ENCODE assay signal across 8 cellular contexts in genomic region chr15:74841761-74842385, GRCh38. TPM values are rescaled to one million over a fixed set of nuclear protein-coding genes. Genes with fewer than 3 reads are reported as not detected.
DNase-seq lines count a peak whose midpoint lies in the region; ATAC-seq and TF ChIP-seq lines count a peak whose summit lies in the region.

No MANE protein-coding gene starts in this region.

- intact Hi-C loops in Panc1 (cut with micrococcal nuclease; ENCODE audit: unreplicated experiment), result no loop called here
- intact Hi-C loops in sciatic nerve (cut with DNase I), result loop anchor here (10.0 kb wide), 1 partner anchor 67 kb away; no protein-coding TSS in a partner anchor

- H3K36me3 ChIP-seq in DOHH2 (ENCODE audit: control insufficient read depth, low read length) (peaks cover 26% of the 10 kb centered on the region), Panc1 (ENCODE audit: control insufficient read depth, insufficient read depth, low read length) (no peaks in the 10 kb centered on the region), trophoblast cell (ENCODE audit: control insufficient read depth in 1 of 2, insufficient read depth in 2 of 2, low read length in 2 of 2) (peaks cover 9 to 16% of the 10 kb centered on the region in 2 experiments)

- no peaks in the 10 kb centered on the region for H3K9me3 ChIP-seq in DOHH2 (ENCODE audit: control insufficient read depth, insufficient read depth, low read length)
- no peaks in the 10 kb centered on the region for H3K9me3 ChIP-seq in Panc1 (ENCODE audit: control insufficient read depth, insufficient read depth, low read depth, low read length)
- no peaks in the 10 kb centered on the region for H3K9me3 ChIP-seq in trophoblast cell (ENCODE audit: insufficient read depth, low read depth, low read length)

- H3K9me2 ChIP-seq in DOHH2 (replicated peaks; ENCODE audit: control insufficient read depth, low read length), result no peaks in the 10 kb centered on the region

- no peak overlapping the region for H4K91ac ChIP-seq in trophoblast cell (ENCODE audit: low read depth, low read length)

- H2BK5ac ChIP-seq in trophoblast cell (ENCODE audit: low read depth, low read length, poor library complexity), result no peak overlapping the region

- in situ Hi-C loops in Panc1 (cut with HindIII; ENCODE audit: low pct_unique_long_range_greater_than_20kb, low sequenced_read_pairs), result no loop called here

- H2BK12ac ChIP-seq in trophoblast cell (ENCODE audit: low read length), result no peak overlapping the region

- ATAC-seq in Panc1 (no peak), sciatic nerve (no peak)

- H3K4me1 ChIP-seq in DOHH2 (ENCODE audit: control insufficient read depth, low read length) (peaks cover 29% of the 10 kb centered on the region), Panc1 (ENCODE audit: control insufficient read depth, insufficient read depth, low read length) (peaks cover 19% of the 10 kb centered on the region), trophoblast cell (ENCODE audit: control insufficient read depth in 1 of 2, insufficient read depth in 2 of 2, low read length in 2 of 2) (peaks cover 11 to 12% of the 10 kb centered on the region in 2 experiments)

- H3K14ac ChIP-seq in trophoblast cell (ENCODE audit: low read length), result no peak overlapping the region

- no peak overlapping the region for H2AK5ac ChIP-seq in trophoblast cell (ENCODE audit: low read length)

- DNase-seq in Panc1 (ENCODE audit: low read depth, low spot score), result no peak
- no peak for DNase-seq in epithelial cell of proximal tubule (ENCODE audit: low read depth)
- no peak for DNase-seq in trophoblast cell
- no peak for DNase-seq in activated effector memory CD4-positive, alpha-beta T cell treated with Interleukin-2 at 50 U/mL for 16 hours
- no peak for DNase-seq in NCI-H2227 (lab: John Stamatoyannopoulos, UW; ENCODE audit: unreplicated experiment)
- DNase-seq in AML-193 (lab: John Stamatoyannopoulos, UW), result no peak
- DNase-seq in sciatic nerve (ENCODE audit: low spot score), result no peak

- no peak overlapping the region for H3K4ac ChIP-seq in trophoblast cell (ENCODE audit: low read depth, low read length)

- H3K27me3 ChIP-seq in DOHH2 (ENCODE audit: control insufficient read depth, low read length), result no peaks in the 10 kb centered on the region
- no peaks in the 10 kb centered on the region for H3K27me3 ChIP-seq in Panc1 (ENCODE audit: control insufficient read depth, insufficient read depth, low read length)
- H3K27me3 ChIP-seq in trophoblast cell (ENCODE audit: insufficient read depth, low read length), result no peaks in the 10 kb centered on the region

- POLR2A ChIA-PET in Panc1 (lab: Charles Lee), result interaction anchor here (0.6 kb wide), 1 partner anchor 50 kb away, joined by 3 read pairs; no protein-coding TSS in a partner anchor

- H4K8ac ChIP-seq in trophoblast cell (ENCODE audit: low read depth, low read length), result peak overlapping the region; percentile 26

- peaks cover 7% of the 10 kb centered on the region; the same call in 1 of the 2 replicates for H3K79me2 ChIP-seq in DOHH2 (ENCODE audit: control insufficient read depth, low read length)
- H3K79me2 ChIP-seq in trophoblast cell (ENCODE audit: control insufficient read depth, insufficient read depth, low read length, poor library complexity), result peaks cover 3% of the 10 kb centered on the region

- no TSS peak for BruUV-seq in Panc1 (replicated peaks; lab: Mats Ljungman, UMichigan)

- H2AFZ ChIP-seq in trophoblast cell (ENCODE audit: insufficient read depth, low read length, poor library complexity), result no peak overlapping the region

- no peaks in the 10 kb centered on the region for H3F3A ChIP-seq in DOHH2 (ENCODE audit: control insufficient read depth, insufficient read depth)

- no peak overlapping the region for H3K23ac ChIP-seq in trophoblast cell (ENCODE audit: low read length)

- CTCF ChIA-PET in Panc1 (lab: Charles Lee), result interaction anchor here (0.6 to 0.7 kb wide), 2 partner anchors 53 to 127 kb away, joined by 5 to 6 read pairs; no protein-coding TSS in a partner anchor

- no peak overlapping the region for H3K18ac ChIP-seq in trophoblast cell (ENCODE audit: low read length)

- peaks cover 4% of the 10 kb centered on the region; the same call in 1 of the 2 replicates for H4K20me1 ChIP-seq in DOHH2 (ENCODE audit: control insufficient read depth, insufficient read depth, low read depth, low read length)

- no peak overlapping the region for H3K9ac ChIP-seq in trophoblast cell (ENCODE audit: low read length)

- no CpG with 5 or more reads among the region's 14 CpGs for WGBS in trophoblast cell (ENCODE audit: extremely low coverage, insufficient coverage, insufficient read length)

- no peak overlapping the region for H4K12ac ChIP-seq in trophoblast cell (ENCODE audit: low read depth, low read length)

- H3K79me1 ChIP-seq in trophoblast cell (ENCODE audit: low read length), result peaks cover 6% of the 10 kb centered on the region

- TF ChIP-seq CTCF in DOHH2 (IDR thresholded peaks at IDR 0.05; ENCODE audit: low read depth, low read length, poor library complexity, severe bottlenecking) (no peak), Panc1 (IDR thresholded peaks at IDR 0.05) (no peak), epithelial cell of proximal tubule (conservative IDR thresholded peaks at IDR 0.05; ENCODE audit: low read depth, low read length) (no peak)

- H3K4me3 ChIP-seq in DOHH2 (ENCODE audit: low read length) (peak overlapping the region; percentile 100), Panc1 (ENCODE audit: low read depth in 2 of 2, low read length in 2 of 2) (peak overlapping the region; percentile 87 to 97), epithelial cell of proximal tubule (ENCODE audit: low read depth, low read length) (peak overlapping the region; percentile 92), trophoblast cell (ENCODE audit: low read depth, low read length) (no peak overlapping the region)

- H3K27ac ChIP-seq in DOHH2 (ENCODE audit: low read depth, low read length) (no peak overlapping the region), Panc1 (ENCODE audit: low read length) (peak overlapping the region; percentile 91), trophoblast cell (ENCODE audit: low read depth, low read length) (peak overlapping the region; percentile 5)

- H3K4me2 ChIP-seq in DOHH2 (ENCODE audit: low read length) (peak overlapping the region; percentile 99), trophoblast cell (ENCODE audit: low read length) (peak overlapping the region; percentile 95)

- H2BK120ac ChIP-seq in trophoblast cell (ENCODE audit: insufficient read depth, low read length, poor library complexity), result no peak overlapping the region

RNA-seq across cellular contexts. Expression of gene ULK3, which starts 1.1 kb away (rescaled TPM):
- total RNA-seq in Panc1 (2021; ENCODE audit: unreplicated experiment) (73.3 TPM), epithelial cell of proximal tubule (19.7 and 20.2 TPM in 2 replicates), sciatic nerve (26.5 TPM)
- polyA plus RNA-seq in Panc1 (2012; ENCODE audit: insufficient read length), result 55.5 TPM
- 9.3 and 10.1 TPM in 2 replicates for polyA plus RNA-seq in trophoblast cell (2013)

RNA-seq across cellular contexts. Expression of gene CPLX3, which starts 15.4 kb away (rescaled TPM):
- total RNA-seq in Panc1 (2021; ENCODE audit: unreplicated experiment) (not detected), epithelial cell of proximal tubule (not detected in 2 replicates), sciatic nerve (not detected)
- not detected for polyA plus RNA-seq in Panc1 (2012; ENCODE audit: insufficient read length)
- polyA plus RNA-seq in trophoblast cell (2013), result 0.03 TPM in 2 replicates

RNA-seq across cellular contexts. Expression of gene LMAN1L, which starts 29.2 kb away (rescaled TPM):
- total RNA-seq in Panc1 (2021; ENCODE audit: unreplicated experiment) (not detected), epithelial cell of proximal tubule (not detected in 2 replicates), sciatic nerve (not detected)
- polyA plus RNA-seq in Panc1 (2012; ENCODE audit: insufficient read length), result not detected
- not detected in 2 replicates for polyA plus RNA-seq in trophoblast cell (2013)

RNA-seq across cellular contexts. Expression of gene SCAMP2, which starts 31.3 kb away (rescaled TPM):
- total RNA-seq in Panc1 (2021; ENCODE audit: unreplicated experiment), result 121 TPM
- polyA plus RNA-seq in Panc1 (2012; ENCODE audit: insufficient read length), result 162 TPM
- 39.3 and 58.9 TPM in 2 replicates for total RNA-seq in epithelial cell of proximal tubule
- 73.8 and 78.1 TPM in 2 replicates for polyA plus RNA-seq in trophoblast cell (2013)
- total RNA-seq in sciatic nerve, result 68.2 TPM

RNA-seq across cellular contexts. Expression of gene MPI, which starts 48.0 kb away (rescaled TPM):
- total RNA-seq in Panc1 (2021; ENCODE audit: unreplicated experiment), result 45.8 TPM
- 80.7 TPM for polyA plus RNA-seq in Panc1 (2012; ENCODE audit: insufficient read length)
- 64.2 and 66.1 TPM in 2 replicates for total RNA-seq in epithelial cell of proximal tubule
- polyA plus RNA-seq in trophoblast cell (2013), result 18.5 and 19.3 TPM in 2 replicates
- 38.2 TPM for total RNA-seq in sciatic nerve
